ENCODE assay signal across 13 cellular contexts in the genomic region with DNA sequence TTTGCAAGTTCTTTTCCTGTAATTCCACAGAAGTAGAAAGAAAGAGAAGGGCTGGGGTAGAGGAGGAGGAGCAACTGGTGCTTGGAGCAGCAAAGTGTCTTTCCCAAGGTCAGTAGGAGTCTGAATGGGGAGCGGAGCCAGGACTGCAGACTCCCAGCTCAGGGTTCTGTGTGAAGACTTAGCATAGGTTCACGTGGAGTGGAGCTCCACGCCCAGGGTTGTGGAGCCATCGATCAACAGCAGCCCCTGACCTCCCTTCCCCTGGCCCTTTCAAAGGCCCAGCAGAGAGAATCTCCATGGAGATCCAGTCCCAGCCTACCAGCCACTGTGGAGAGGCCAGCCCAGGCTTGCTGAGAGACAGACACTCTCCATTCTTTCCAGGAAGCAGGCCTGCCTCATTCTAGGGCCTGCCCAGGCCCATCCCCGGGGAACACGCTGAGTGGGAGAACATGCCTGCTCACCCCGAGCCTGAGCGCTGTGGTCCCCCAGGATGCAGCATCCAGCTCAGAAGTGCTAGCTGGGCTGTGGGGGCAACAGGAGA.
DNase-seq lines count a peak whose midpoint lies in the region; ATAC-seq and TF ChIP-seq lines count a peak whose summit lies in the region.
"Had no signal": no experiment of that assay in that cellular context is flagged by ENCODE, and none has a peak within 500 bp of the region (broad histone marks: within the 10 kb centered on the region; RNA-seq: fewer than 3 reads in every experiment).

No MANE protein-coding gene starts in this region.

- H3K27ac Mint-ChIP-seq in type B pancreatic cell, result peak overlapping the region; percentile 71

- DNase-seq in NCI-H1417 (lab: John Stamatoyannopoulos, UW), result peak; percentile 36 to 87 (median 80)
- no peak for DNase-seq in NCI-H1417 treated with DMSO at 0.1 percent for 48 hours (lab: John Stamatoyannopoulos, UW)
- peak in 18 of 61 donors; percentile 29 to 81 (median 38) for DNase-seq in caudate nucleus (lab: John Stamatoyannopoulos, UW)
- DNase-seq in type B pancreatic cell (ENCODE audit: extremely low spot score, unreplicated experiment), result no peak
- no peak for DNase-seq in NOMO-1 treated with dmso at 0.1 percent for 144 hours (lab: John Stamatoyannopoulos, UW; ENCODE audit: unreplicated experiment)
- no peak for DNase-seq in activated effector memory CD4-positive, alpha-beta T cell treated with Interleukin-2 at 50 U/mL for 16 hours
- DNase-seq: 8988T, GF-D8, NCI-H2081 treated with DMSO at 0.1 percent for 48 hours, psoas muscle, T-helper 1 cell had no signal

- H3K9me3 Mint-ChIP-seq in type B pancreatic cell, result no peaks in the 10 kb centered on the region

- no peak overlapping the region for H3K4me3 Mint-ChIP-seq in type B pancreatic cell

- no peaks in the 10 kb centered on the region for H3K36me3 Mint-ChIP-seq in type B pancreatic cell

- H3K27me3 Mint-ChIP-seq in type B pancreatic cell, result peaks cover 8% of the 10 kb centered on the region

- no peak for TF ChIP-seq CTCF in type B pancreatic cell (conservative IDR thresholded peaks at IDR 0.05)

- no peaks in the 10 kb centered on the region for H3K27me3 ChIP-seq in layer of hippocampus (ENCODE audit: control insufficient read depth, insufficient read depth, low read length)

- ATAC-seq in activated CD4-positive, CD25-positive, alpha-beta regulatory T cell treated with anti-CD3 and anti-CD28 coated beads, Interleukin-2, amount 50 U/mL, for 24 hours, result no peak

- peak overlapping the region; percentile 72 for H3K27ac ChIP-seq in caudate nucleus (ENCODE audit: low read depth, low read length)
- peak overlapping the region; percentile 40 for H3K27ac ChIP-seq in layer of hippocampus (ENCODE audit: low read depth, low read length)
- H3K27ac ChIP-seq: psoas muscle had no signal

- peaks cover 47% of the 10 kb centered on the region for H3K4me1 Mint-ChIP-seq in type B pancreatic cell (ENCODE audit: unreplicated experiment)

Comparison
In these comparisons a context has a peak if more than half of its experiments do, and no peak if none do; other contexts are left out.
1. DNase-seq: peak in NCI-H1417 (3 of 3); none in NCI-H1417 treated with DMSO at 0.1 percent for 48 hours (single experiment), type B pancreatic cell (single experiment), NOMO-1 treated with dmso at 0.1 percent for 144 hours (single experiment) and activated effector memory CD4-positive, alpha-beta T cell treated with Interleukin-2 at 50 U/mL for 16 hours (single experiment).